16 cellular contexts compared by ENCODE assay signal in genomic region chr15:45285413-45285812, GRCh38. TPM values are rescaled to one million over a fixed set of nuclear protein-coding genes. Genes with fewer than 3 reads are reported as not detected.
DNase-seq lines count a peak whose midpoint lies in the region; ATAC-seq, FAIRE-seq and TF ChIP-seq lines count a peak whose summit lies in the region.
"Had no signal": no experiment of that assay in that cellular context is flagged by ENCODE, and none has a peak within 500 bp of the region (broad histone marks: within the 10 kb centered on the region; RNA-seq: fewer than 3 reads in every experiment).

No MANE protein-coding gene starts in this region.

- ATAC-seq in Right ventricle myocardium inferior (peak; percentile 56), left lung (peak; percentile 63)
- ATAC-seq: HCT116 had no signal

- no peaks in the 10 kb centered on the region for H3K27me3 ChIP-seq in right atrium auricular region
- no peaks in the 10 kb centered on the region for H3K27me3 ChIP-seq in left lung
- H3K27me3 ChIP-seq in small intestine (ENCODE audit: control insufficient read depth in 2 of 2, insufficient read depth in 2 of 2, low read length in 2 of 2): no peaks in the 10 kb centered on the region

- H3K36me3 ChIP-seq in right atrium auricular region (no peaks in the 10 kb centered on the region), left lung (no peaks in the 10 kb centered on the region), small intestine (ENCODE audit: control insufficient read depth in 2 of 2, insufficient read depth in 2 of 2, low read length in 2 of 2) (no peaks in the 10 kb centered on the region)

- H3K9me3 Mint-ChIP-seq in activated T-helper 1 cell treated with anti-CD3 and anti-CD28 coated beads, Interleukin-12 subunit alpha, Interleukin-12 subunit beta, Interleukin-2, Interleukin-4 antibody, amounts not matched to agents 30 ng/mL and 10 ng/mL and 1 ng/mL, durations not matched to agents 14 hours and 24 hours and 36 hours: no peaks in the 10 kb centered on the region
- H3K9me3 Mint-ChIP-seq: CD4-positive, alpha-beta T cell had no signal

- H3K4me3 Mint-ChIP-seq in activated T-helper 1 cell treated with anti-CD3 and anti-CD28 coated beads, Interleukin-12 subunit alpha, Interleukin-12 subunit beta, Interleukin-2, Interleukin-4 antibody, amounts not matched to agents 30 ng/mL and 10 ng/mL and 1 ng/mL, durations not matched to agents 14 hours and 24 hours and 36 hours: no peak overlapping the region
- H3K4me3 Mint-ChIP-seq: CD4-positive, alpha-beta T cell had no signal

- no peak overlapping the region for H3K27ac Mint-ChIP-seq in activated T-helper 1 cell treated with anti-CD3 and anti-CD28 coated beads, Interleukin-12 subunit alpha, Interleukin-12 subunit beta, Interleukin-2, Interleukin-4 antibody, amounts not matched to agents 30 ng/mL and 10 ng/mL and 1 ng/mL, durations not matched to agents 14 hours and 24 hours and 36 hours
- H3K27ac Mint-ChIP-seq: CD4-positive, alpha-beta T cell had no signal

- H3K36me3 Mint-ChIP-seq in activated T-helper 1 cell treated with anti-CD3 and anti-CD28 coated beads, Interleukin-12 subunit alpha, Interleukin-12 subunit beta, Interleukin-2, Interleukin-4 antibody, amounts not matched to agents 30 ng/mL and 10 ng/mL and 1 ng/mL, durations not matched to agents 14 hours and 24 hours and 36 hours (ENCODE audit: low read depth): no peaks in the 10 kb centered on the region

- no peaks in the 10 kb centered on the region for H3K4me1 Mint-ChIP-seq in activated T-helper 1 cell treated with anti-CD3 and anti-CD28 coated beads, Interleukin-12 subunit alpha, Interleukin-12 subunit beta, Interleukin-2, Interleukin-4 antibody, amounts not matched to agents 30 ng/mL and 10 ng/mL and 1 ng/mL, durations not matched to agents 14 hours and 24 hours and 36 hours (ENCODE audit: low read depth)

- FAIRE-seq in small intestine (lab: Jason Lieb, UNC): no peak
- FAIRE-seq: D721Med, H54 had no signal

- H3K27ac ChIP-seq in right atrium auricular region (peak overlapping the region in 1 of 2 donors; percentile 47), left lung (no peak overlapping the region), small intestine (ENCODE audit: low read depth in 1 of 2, low read length in 1 of 2) (no peak overlapping the region)
- H3K27ac ChIP-seq: GM23248 had no signal

- 32 to 51% (median 40%) methylated on average over 2 of the region's 2 CpGs for WGBS in small intestine, 3 donors

- DNase-seq in Right ventricle myocardium inferior (ENCODE audit: missing footprints) (no peak), right atrium auricular region (ENCODE audit: low spot score) (no peak), SK-MEL-5 (ENCODE audit: low read depth, low spot score) (peak; percentile 43), left lung (no peak), small intestine (peak; percentile 20), Kasumi-1 (lab: John Stamatoyannopoulos, UW) (no peak)
- no peak for DNase-seq in activated T-helper 1 cell treated with anti-CD3 and anti-CD28 coated beads, Interleukin-12 subunit alpha, Interleukin-12 subunit beta, Interleukin-2, Interleukin-4 antibody, amounts not matched to agents 30 ng/mL and 10 ng/mL and 1 ng/mL, durations not matched to agents 14 hours and 24 hours and 36 hours (ENCODE audit: low spot score)
- DNase-seq: ACHN; C1 segment of cervical spinal cord; CD4-positive, alpha-beta T cell; GM23248 had no signal

- peaks cover 18% of the 10 kb centered on the region for H3K27me3 Mint-ChIP-seq in activated T-helper 1 cell treated with anti-CD3 and anti-CD28 coated beads, Interleukin-12 subunit alpha, Interleukin-12 subunit beta, Interleukin-2, Interleukin-4 antibody, amounts not matched to agents 30 ng/mL and 10 ng/mL and 1 ng/mL, durations not matched to agents 14 hours and 24 hours and 36 hours (ENCODE audit: insufficient read depth)

- H3K4me3 ChIP-seq in right atrium auricular region: no peak overlapping the region
- H3K4me3 ChIP-seq in left lung: no peak overlapping the region
- H3K4me3 ChIP-seq in small intestine (ENCODE audit: low read depth in 1 of 2, low read length in 2 of 2): no peak overlapping the region
- H3K4me3 ChIP-seq: GM23248 had no signal

- H3K4me1 ChIP-seq in right atrium auricular region: peaks cover 0 to 5% of the 10 kb centered on the region in 2 donors
- H3K4me1 ChIP-seq in left lung: no peaks in the 10 kb centered on the region
- peaks cover 0 to 4% of the 10 kb centered on the region in 2 donors for H3K4me1 ChIP-seq in small intestine (ENCODE audit: control insufficient read depth in 2 of 2, insufficient read depth in 1 of 2, low read depth in 1 of 2, low read length in 1 of 2)

- in situ Hi-C loops in SK-MEL-5 (cut with HindIII; ENCODE audit: low pct_unique_long_range_greater_than_20kb, low sequenced_read_pairs): no loop called here

- TF ChIP-seq CTCF in right atrium auricular region (IDR thresholded peaks at IDR 0.05): no peak
- no peak for TF ChIP-seq CTCF in left lung (IDR thresholded peaks at IDR 0.05)

- H3K9me3 ChIP-seq in right atrium auricular region: no peaks in the 10 kb centered on the region
- H3K9me3 ChIP-seq in left lung: no peaks in the 10 kb centered on the region
- no peaks in the 10 kb centered on the region for H3K9me3 ChIP-seq in small intestine (ENCODE audit: control insufficient read depth, low read depth)

- intact Hi-C loops in Right ventricle myocardium inferior (cut with DNase I): no loop called here
- intact Hi-C loops in left lung (cut with DNase I): no loop called here
- intact Hi-C loops in activated T-helper 1 cell treated with anti-CD3 and anti-CD28 coated beads, Interleukin-12 subunit alpha, Interleukin-12 subunit beta, Interleukin-2, Interleukin-4 antibody, amounts not matched to agents 30 ng/mL and 10 ng/mL and 1 ng/mL, durations not matched to agents 14 hours and 24 hours and 36 hours (cut with micrococcal nuclease): no loop called here

RNA-seq across cellular contexts. Expression of gene SLC28A2, which starts 33.4 kb away (rescaled TPM):
- total RNA-seq in Right ventricle myocardium inferior: not detected
- not detected for total RNA-seq in right atrium auricular region
- not detected in 2 replicates for total RNA-seq in SK-MEL-5 (2014; rRNA removed; shearing (Covaris generic))
- not detected in 2 replicates for polyA plus RNA-seq in SK-MEL-5 (2015; cell fraction: cytosol; rRNA removed)
- polyA plus RNA-seq in SK-MEL-5 (2015; cell fraction: nucleus; rRNA removed): not detected in 2 replicates
- total RNA-seq in left lung: not detected
- polyA plus RNA-seq in small intestine: 10 to 100 TPM in 2 of 3 donors, 1 to 10 TPM in 1; 5.4 to 36.0 (median 30.5) TPM
- not detected in 2 replicates for total RNA-seq in activated T-helper 1 cell treated with anti-CD3 and anti-CD28 coated beads, Interleukin-12 subunit alpha, Interleukin-12 subunit beta, Interleukin-2, Interleukin-4 antibody, amounts not matched to agents 30 ng/mL and 10 ng/mL and 1 ng/mL, durations not matched to agents 14 hours and 24 hours and 36 hours
- total RNA-seq: A172; CD4-positive, alpha-beta T cell; Daoy; GM23248 had no signal
- polyA plus RNA-seq: GM23248 had no signal

Comparison
In these comparisons a context has a peak if more than half of its experiments do, and no peak if none do; other contexts are left out.
1. DNase-seq: peak in SK-MEL-5 (single experiment) and small intestine (single experiment); none in Right ventricle myocardium inferior (single experiment), right atrium auricular region (single experiment), left lung (0 of 2), activated T-helper 1 cell treated with anti-CD3 and anti-CD28 coated beads, Interleukin-12 subunit alpha, Interleukin-12 subunit beta, Interleukin-2, Interleukin-4 antibody, amounts not matched to agents 30 ng/mL and 10 ng/mL and 1 ng/mL, durations not matched to agents 14 hours and 24 hours and 36 hours (single experiment) and Kasumi-1 (0 of 2).